ENCODE assay signal across 18 cellular contexts in genomic region chr7:121474301-121474673, GRCh38.
DNase-seq lines count a peak whose midpoint lies in the region; ATAC-seq, FAIRE-seq and TF ChIP-seq lines count a peak whose summit lies in the region.
"Had no signal": no experiment of that assay in that cellular context is flagged by ENCODE, and none has a peak within 500 bp of the region (broad histone marks: within the 10 kb centered on the region; RNA-seq: fewer than 3 reads in every experiment).

No MANE protein-coding gene starts in this region.

- CTCF ChIA-PET in HCT116 (lab: Charles Lee), result no interaction called here

- H3K79me2 ChIP-seq in HCT116 (ENCODE audit: insufficient read depth, low read length) (no peaks in the 10 kb centered on the region), osteoblast (ENCODE audit: insufficient read depth, low read length) (no peaks in the 10 kb centered on the region)

- H3K4me3 ChIP-seq in HCT116 (replicated peaks in 1 of 2; ENCODE audit: low read depth in 1 of 2, low read length in 2 of 2) (no peak overlapping the region), SJSA1 (no peak overlapping the region), osteoblast (ENCODE audit: insufficient read depth, low read length) (no peak overlapping the region)
- H3K4me3 ChIP-seq: A549 had no signal

- H3K4me2 ChIP-seq in HCT116 (ENCODE audit: low read length) (no peak overlapping the region), osteoblast (ENCODE audit: insufficient read depth, low read length) (no peak overlapping the region)
- H3K4me2 ChIP-seq: A549 had no signal

- no peaks in the 10 kb centered on the region for H3K36me3 ChIP-seq in HCT116 (ENCODE audit: control insufficient read depth in 1 of 2, insufficient read depth in 2 of 2, low read length in 2 of 2)
- no peaks in the 10 kb centered on the region for H3K36me3 ChIP-seq in SJSA1
- no peaks in the 10 kb centered on the region for H3K36me3 ChIP-seq in osteoblast (ENCODE audit: insufficient read depth, low read length)
- H3K36me3 ChIP-seq: BE2C had no signal

- no peak for ATAC-seq in HCT116
- ATAC-seq in HG03442 (IDR thresholded peaks at IDR 0.05; ENCODE audit: unreplicated experiment), result no peak
- no peak for ATAC-seq in HG03097 (IDR thresholded peaks at IDR 0.05; ENCODE audit: low FRiP score, unreplicated experiment)
- ATAC-seq: A549 had no signal

- no TSS peak for BruUV-seq in HCT116 (replicated peaks; lab: Mats Ljungman, UMichigan)

- RAD21 ChIA-PET in HCT116 (lab: Charles Lee; ENCODE audit: low non-redundant PET in 1 of 2, low total read pairs in 2 of 2, uncharacterized antibody in 2 of 2, unreplicated experiment in 2 of 2), result no interaction called here

- TF ChIP-seq POLR2A in HCT116 (IDR thresholded peaks at IDR 0.05; ENCODE audit: borderline replicate concordance, extremely low read depth, insufficient read depth, insufficient read length), result no peak

- H2AFZ ChIP-seq in HCT116 (ENCODE audit: low read depth, low read length, poor library complexity, severe bottlenecking), result peak overlapping the region; percentile 72
- peak overlapping the region; percentile 20 for H2AFZ ChIP-seq in osteoblast (ENCODE audit: low read length)

- no peak overlapping the region for H3K9ac ChIP-seq in HCT116 (ENCODE audit: low read length)

- H3K27ac ChIP-seq in HCT116 (ENCODE audit: low read depth, low read length) (no peak overlapping the region), SJSA1 (peak overlapping the region; percentile 68), osteoblast (ENCODE audit: low read depth, low read length) (no peak overlapping the region)
- H3K27ac ChIP-seq: A549 had no signal

- TF ChIP-seq CTCF in HCT116 (IDR thresholded peaks at IDR 0.05 in 2 of 3, conservative IDR thresholded peaks at IDR 0.05 in 1 of 3; ENCODE audit: borderline replicate concordance in 1 of 3, insufficient read depth in 1 of 3, low read depth in 2 of 3, low read length in 2 of 3) (no peak), osteoblast (IDR thresholded peaks at IDR 0.05; ENCODE audit: extremely low read depth, low read depth, low read length) (no peak)

- H3K4me1 ChIP-seq in HCT116 (ENCODE audit: control insufficient read depth in 1 of 2, insufficient read depth in 2 of 2, low read length in 2 of 2) (peaks cover 0 to 15% of the 10 kb centered on the region in 2 experiments; a peak in 2 of 4 replicates), SJSA1 (replicated peaks) (peaks cover 14% of the 10 kb centered on the region), osteoblast (ENCODE audit: insufficient read depth, low read length) (no peaks in the 10 kb centered on the region)
- H3K4me1 ChIP-seq: A549 had no signal

- no peaks in the 10 kb centered on the region for H4K20me1 ChIP-seq in HCT116 (ENCODE audit: insufficient read depth)
- H4K20me1 ChIP-seq in osteoblast (ENCODE audit: insufficient read depth, low read length), result no peaks in the 10 kb centered on the region

- no peak for TF ChIP-seq RAD21 in HCT116 (IDR thresholded peaks at IDR 0.05; ENCODE audit: low read depth)

- POLR2A ChIA-PET in HCT116 (lab: Charles Lee), result interaction anchor here (1.0 kb wide), 1 partner anchor 78 kb away, joined by 4 read pairs; the partner anchor contains the start of gene FAM3C

- peak; percentile 26 for FAIRE-seq in frontal cortex (lab: Jason Lieb, UNC)
- FAIRE-seq: A549, H54 had no signal

- no peaks in the 10 kb centered on the region for H3K9me3 ChIP-seq in HCT116 (ENCODE audit: control insufficient read depth in 1 of 2, insufficient read depth in 1 of 2, low read depth in 1 of 2, low read length in 2 of 2)
- no peaks in the 10 kb centered on the region for H3K9me3 ChIP-seq in SJSA1 (replicated peaks)
- no peaks in the 10 kb centered on the region for H3K9me3 ChIP-seq in osteoblast (ENCODE audit: low read depth, low read length)
- H3K9me3 ChIP-seq: A549, BE2C had no signal

- intact Hi-C loops in HCT116 (cut with micrococcal nuclease), result no loop called here

- no peaks in the 10 kb centered on the region for H3K9me2 ChIP-seq in HCT116 (ENCODE audit: insufficient read depth)

- no peaks in the 10 kb centered on the region for H3K27me3 ChIP-seq in HCT116 (ENCODE audit: insufficient read depth, low read length)
- H3K27me3 ChIP-seq in SJSA1 (replicated peaks), result no peaks in the 10 kb centered on the region
- no peaks in the 10 kb centered on the region for H3K27me3 ChIP-seq in osteoblast (ENCODE audit: insufficient read depth, low read length)
- H3K27me3 ChIP-seq: BE2C had no signal

- DNase-seq in HCT116 (ENCODE audit: low read depth, low spot score) (no peak), SJSA1 (ENCODE audit: low read depth in 1 of 2, low spot score in 2 of 2) (no peak), frontal cortex (ENCODE audit: low spot score in 2 of 2) (no peak), osteoblast (ENCODE audit: insufficient read length, low spot score, missing footprints) (no peak), inferior parietal cortex (ENCODE audit: extremely low spot score) (no peak)
- DNase-seq: BE2C, DMS79, NCI-H1105, NCI-H146, NCI-H2029 treated with DMSO at 0.1 percent for 48 hours, NCI-H226, NCI-H510A treated with DMSO at 0.1 percent for 48 hours, NCI-H748 treated with DMSO at 0.1 percent for 48 hours, SIG-M5 had no signal

TF ChIP-seq in HCT116, 20 proteins besides CTCF, POLR2A, EP300 and RAD21:
- TF ChIP-seq CEBPB (IDR thresholded peaks at IDR 0.05; ENCODE audit: low read depth), result no peak
- TF ChIP-seq SP1 (IDR thresholded peaks at IDR 0.05; ENCODE audit: low read depth), result no peak
